In genomic region chr17:78892936-78893379, GRCh38 we compare ENCODE assay signal across 21 cellular contexts. TPM values are rescaled to one million over a fixed set of nuclear protein-coding genes. Genes with fewer than 3 reads are reported as not detected.
A peak's percentile ranks its signal among the peaks of the same experiment; 100 is the strongest.
DNase-seq lines count a peak whose midpoint lies in the region; TF ChIP-seq lines count a peak whose summit lies in the region.
"Had no signal": no experiment of that assay in that cellular context is flagged by ENCODE, and none has a peak within 500 bp of the region (broad histone marks: within the 10 kb centered on the region; RNA-seq: fewer than 3 reads in every experiment).

No MANE protein-coding gene starts in this region.

- peak overlapping the region; percentile 97 for H3K27ac ChIP-seq in layer of hippocampus (ENCODE audit: low read depth, low read length)
- H3K27ac ChIP-seq: 22Rv1 had no signal

- peak overlapping the region; percentile 17 for H3K27ac Mint-ChIP-seq in T-helper 2 cell treated with Interferon-gamma antibody and Interleukin-4, amounts not matched to agents 5 μg/mL and 100 μg/mL, for 36 hours
- H3K27ac Mint-ChIP-seq in type B pancreatic cell = peak overlapping the region; percentile 33
- H3K27ac Mint-ChIP-seq: activated naive CD8-positive, alpha-beta T cell treated with anti-CD3 and anti-CD28 coated beads for 36 hours had no signal

- TF ChIP-seq CTCF in type B pancreatic cell (conservative IDR thresholded peaks at IDR 0.05) = no peak
- no peak for TF ChIP-seq CTCF in lower leg skin (IDR thresholded peaks at IDR 0.05)

- intact Hi-C loops in lower leg skin (cut with DNase I; ENCODE audit: low total_unique reads) = no loop called here

- H3K4me3 Mint-ChIP-seq in T-helper 2 cell treated with Interferon-gamma antibody and Interleukin-4, amounts not matched to agents 5 μg/mL and 100 μg/mL, for 36 hours = no peak overlapping the region
- H3K4me3 Mint-ChIP-seq in type B pancreatic cell = no peak overlapping the region
- H3K4me3 Mint-ChIP-seq: activated naive CD8-positive, alpha-beta T cell treated with anti-CD3 and anti-CD28 coated beads for 36 hours; CD4-positive, alpha-beta memory T cell; central memory CD8-positive, alpha-beta T cell; T-helper 17 cell had no signal

- no peaks in the 10 kb centered on the region for H3K9me3 Mint-ChIP-seq in T-helper 2 cell treated with Interferon-gamma antibody and Interleukin-4, amounts not matched to agents 5 μg/mL and 100 μg/mL, for 36 hours
- H3K9me3 Mint-ChIP-seq in type B pancreatic cell = no peaks in the 10 kb centered on the region
- H3K9me3 Mint-ChIP-seq: activated naive CD8-positive, alpha-beta T cell treated with anti-CD3 and anti-CD28 coated beads for 36 hours; central memory CD8-positive, alpha-beta T cell; H9; IgD-negative memory B cell had no signal

- H3K4me1 Mint-ChIP-seq in T-helper 2 cell treated with Interferon-gamma antibody and Interleukin-4, amounts not matched to agents 5 μg/mL and 100 μg/mL, for 36 hours (ENCODE audit: low read depth) = peaks cover 25% of the 10 kb centered on the region
- H3K4me1 Mint-ChIP-seq in type B pancreatic cell (ENCODE audit: unreplicated experiment) = peaks cover 47% of the 10 kb centered on the region

- no peaks in the 10 kb centered on the region for H3K27me3 ChIP-seq in layer of hippocampus (ENCODE audit: control insufficient read depth, insufficient read depth, low read length)

- no peak overlapping the region for H3K4me3 ChIP-seq in lower leg skin (ENCODE audit: low read depth, poor library complexity, severe bottlenecking)

- no peaks in the 10 kb centered on the region for H3K27me3 Mint-ChIP-seq in T-helper 2 cell treated with Interferon-gamma antibody and Interleukin-4, amounts not matched to agents 5 μg/mL and 100 μg/mL, for 36 hours (ENCODE audit: low read depth)
- H3K27me3 Mint-ChIP-seq in type B pancreatic cell = no peaks in the 10 kb centered on the region

- H3K36me3 Mint-ChIP-seq in T-helper 2 cell treated with Interferon-gamma antibody and Interleukin-4, amounts not matched to agents 5 μg/mL and 100 μg/mL, for 36 hours (ENCODE audit: low read depth) = no peaks in the 10 kb centered on the region
- H3K36me3 Mint-ChIP-seq in type B pancreatic cell = peaks cover 17% of the 10 kb centered on the region
- H3K36me3 Mint-ChIP-seq: activated naive CD8-positive, alpha-beta T cell treated with anti-CD3 and anti-CD28 coated beads for 36 hours; CD4-positive, alpha-beta memory T cell had no signal

- DNase-seq in T-helper 2 cell treated with Interferon-gamma antibody and Interleukin-4, amounts not matched to agents 5 μg/mL and 100 μg/mL, for 36 hours (ENCODE audit: low spot score) = no peak
- DNase-seq in T-helper 2 cell = no peak
- DNase-seq in SIG-M5 (lab: John Stamatoyannopoulos, UW) = peak; percentile 16
- DNase-seq in type B pancreatic cell (ENCODE audit: extremely low spot score, unreplicated experiment) = no peak
- no peak for DNase-seq in lower leg skin (ENCODE audit: low spot score in 2 of 2)
- no peak for DNase-seq in central memory CD4-positive, alpha-beta T cell
- DNase-seq in hippocampal formation (lab: John Stamatoyannopoulos, UW) = no peak
- DNase-seq: activated CD4-positive, alpha-beta T cell treated with anti-CD3 and anti-CD28 coated beads for 48 hours; activated naive CD8-positive, alpha-beta T cell treated with anti-CD3 and anti-CD28 coated beads for 36 hours; activated T-cell treated with anti-CD3 and anti-CD28 coated beads, Interleukin-2, amount 50 U/mL, for 1 hour; CD4-positive, alpha-beta memory T cell; EL; H9; NCI-H146; NCI-H524; stimulated activated naive CD4-positive, alpha-beta T cell; T-helper 17 cell had no signal

- TF ChIP-seq POLR2A in lower leg skin (IDR thresholded peaks at IDR 0.05) = no peak

- 61 to 75% methylated on average over 6 of the region's 6 CpGs for WGBS in lower leg skin, 2 donors

RNA-seq across cellular contexts. Expression of gene CEP295NL, which starts 10.0 kb away (rescaled TPM):
- total RNA-seq in type B pancreatic cell (ENCODE audit: low replicate concordance) = 3.8 and 4.4 TPM in 2 replicates
- total RNA-seq in lower leg skin = 1 to 10 TPM; 2.0 to 2.9 (median 2.6) TPM

RNA-seq across cellular contexts. Expression of gene TIMP2, which starts 32.2 kb away (rescaled TPM):
- total RNA-seq in type B pancreatic cell (ENCODE audit: low replicate concordance) = 125 and 192 TPM in 2 replicates
- 100 to 1,000 TPM in 2 of 4 donors, 10 to 100 TPM in 2; 69.7 to 203 (median 94.8) TPM for total RNA-seq in lower leg skin

RNA-seq across cellular contexts. Expression of gene USP36, which starts 52.3 kb away (rescaled TPM):
- 53.4 and 58.6 TPM in 2 replicates for total RNA-seq in type B pancreatic cell (ENCODE audit: low replicate concordance)
- 10 to 100 TPM; 36.7 to 63.6 (median 45.2) TPM for total RNA-seq in lower leg skin
